9 cellular contexts compared by ENCODE assay signal in genomic region chr12:77062846-77063461, GRCh38. TPM values are rescaled to one million over a fixed set of nuclear protein-coding genes. Genes with fewer than 3 reads are reported as not detected.
DNase-seq lines count a peak whose midpoint lies in the region; ATAC-seq and TF ChIP-seq lines count a peak whose summit lies in the region.
"Had no signal": no experiment of that assay in that cellular context is flagged by ENCODE, and none has a peak within 500 bp of the region (broad histone marks: within the 10 kb centered on the region; RNA-seq: fewer than 3 reads in every experiment).

No MANE protein-coding gene starts in this region.

- peaks cover 5% of the 10 kb centered on the region for H3K27me3 Mint-ChIP-seq in activated B cell treated with CpG ODN at 0.5 μM for 24 hours

- WGBS in testis, 2 donors, result 82 to 91% methylated on average over 12 of the region's 12 CpGs

- in situ Hi-C loops in ACHN (cut with HindIII; ENCODE audit: low pct_ligation_motif_present, low pct_unique_long_range_greater_than_20kb, low sequenced_read_pairs), result no loop called here

- H3K27me3 ChIP-seq in WERI-Rb-1 (ENCODE audit: insufficient read depth, low read depth, severe bottlenecking) (no peaks in the 10 kb centered on the region), testis (no peaks in the 10 kb centered on the region)
- H3K27me3 ChIP-seq: cardiac muscle cell had no signal

- H3K4me3 Mint-ChIP-seq in activated B cell treated with CpG ODN at 0.5 μM for 24 hours, result peak overlapping the region; percentile 62

- H3K36me3 Mint-ChIP-seq in activated B cell treated with CpG ODN at 0.5 μM for 24 hours (ENCODE audit: low read depth), result peaks cover 2% of the 10 kb centered on the region

- DNase-seq in ACHN, result peak; percentile 93
- no peak for DNase-seq in activated B cell treated with CpG ODN at 0.5 μM for 24 hours
- DNase-seq in renal cortical epithelial cell (ENCODE audit: low read depth), result peak; percentile 38
- DNase-seq in WERI-Rb-1, result no peak
- no peak for DNase-seq in GF-D8 (lab: John Stamatoyannopoulos, UW)
- no peak for DNase-seq in testis

- ATAC-seq in GM18873 (IDR thresholded peaks at IDR 0.05; ENCODE audit: low FRiP score, unreplicated experiment) (peak; percentile 35), HG03066 (IDR thresholded peaks at IDR 0.05; ENCODE audit: low read depth, unreplicated experiment) (peak; percentile 41), activated B cell treated with CpG ODN at 0.5 μM for 24 hours (ENCODE audit: low read depth) (no peak)

- no peak for TF ChIP-seq POLR2A in testis (IDR thresholded peaks at IDR 0.05)

- peaks cover 47% of the 10 kb centered on the region for H3K4me1 Mint-ChIP-seq in activated B cell treated with CpG ODN at 0.5 μM for 24 hours

- peaks cover 67% of the 10 kb centered on the region for H3K36me3 ChIP-seq in WERI-Rb-1
- H3K36me3 ChIP-seq in testis (ENCODE audit: low read depth, missing control alignments), result no peaks in the 10 kb centered on the region
- H3K36me3 ChIP-seq: cardiac muscle cell had no signal

- H3K4me1 ChIP-seq in testis, result no peaks in the 10 kb centered on the region

- H3K27ac ChIP-seq in WERI-Rb-1 (no peak overlapping the region), testis (no peak overlapping the region)
- H3K27ac ChIP-seq: cardiac muscle cell had no signal

- H3K9me3 ChIP-seq in WERI-Rb-1 (ENCODE audit: severe bottlenecking) (no peaks in the 10 kb centered on the region), testis (no peaks in the 10 kb centered on the region)

- intact Hi-C loops in activated B cell treated with CpG ODN at 0.5 μM for 24 hours (cut with micrococcal nuclease), result loop anchor here (5.0 to 10.0 kb wide), 5 partner anchors 286 to 1668 kb away; partner anchors contain the start of genes BBS10, GLIPR1L2, NAP1L1 and OSBPL8
- intact Hi-C loops in testis (cut with DNase I; ENCODE audit: low total_unique reads), result no loop called here

- CTCF ChIA-PET in activated B cell treated with CpG ODN at 0.5 μM for 24 hours (lab: Charles Lee), result interaction anchor here (0.6 kb wide), 1 partner anchor 52 kb away, joined by 3 read pairs; no protein-coding TSS in a partner anchor

- no peaks in the 10 kb centered on the region for H3K9me3 Mint-ChIP-seq in activated B cell treated with CpG ODN at 0.5 μM for 24 hours

- H3K4me3 ChIP-seq in WERI-Rb-1 (ENCODE audit: low read depth, low read length), result no peak overlapping the region
- no peak overlapping the region for H3K4me3 ChIP-seq in testis
- H3K4me3 ChIP-seq: cardiac muscle cell had no signal

- POLR2A ChIA-PET in activated B cell treated with CpG ODN at 0.5 μM for 24 hours (lab: Charles Lee), result no interaction called here

- H3K27ac Mint-ChIP-seq in activated B cell treated with CpG ODN at 0.5 μM for 24 hours, result no peak overlapping the region

- TF ChIP-seq CTCF in activated B cell treated with CpG ODN at 0.5 μM for 24 hours (IDR thresholded peaks at IDR 0.05), result no peak
- no peak for TF ChIP-seq CTCF in WERI-Rb-1 (IDR thresholded peaks at IDR 0.05; ENCODE audit: low read depth, low read length)
- TF ChIP-seq CTCF in testis (IDR thresholded peaks at IDR 0.05), result no peak

RNA-seq across cellular contexts. Expression of gene E2F7, which starts 2.4 kb away (rescaled TPM):
- total RNA-seq in activated B cell treated with CpG ODN at 0.5 μM for 24 hours, result 0.71 and 0.95 TPM in 2 replicates
- 0.99 and 5.2 TPM in 2 replicates for total RNA-seq in renal cortical epithelial cell
- 1 to 10 TPM; 1.9 to 4.2 TPM for total RNA-seq in testis
- polyA plus RNA-seq in testis (ENCODE audit: insufficient read depth, low read depth, low replicate concordance), result 3.5 TPM

Comparison
In these comparisons a context has a peak if more than half of its experiments do, and no peak if none do; other contexts are left out.
1. DNase-seq: peak in ACHN (single experiment) and renal cortical epithelial cell (single experiment); none in activated B cell treated with CpG ODN at 0.5 μM for 24 hours (single experiment), WERI-Rb-1 (single experiment), GF-D8 (single experiment) and testis (single experiment).